Comparison of ENCODE assay signal across 14 cellular contexts in genomic region chr4:152956650-152957436, GRCh38. TPM values are rescaled to one million over a fixed set of nuclear protein-coding genes. Genes with fewer than 3 reads are reported as not detected.
DNase-seq lines count a peak whose midpoint lies in the region; ATAC-seq, FAIRE-seq and TF ChIP-seq lines count a peak whose summit lies in the region.
"Had no signal": no experiment of that assay in that cellular context is flagged by ENCODE, and none has a peak within 500 bp of the region (broad histone marks: within the 10 kb centered on the region; RNA-seq: fewer than 3 reads in every experiment).

No MANE protein-coding gene starts in this region.

- ATAC-seq in A549: peak; percentile 68 to 85; a peak in 4 of 6 replicates
- ATAC-seq: activated CD4-positive, alpha-beta T cell treated with anti-CD3 and anti-CD28 coated beads for 36 hours had no signal

- H3K36me3 ChIP-seq in esophagus muscularis mucosa (no peaks in the 10 kb centered on the region), mucosa of stomach (ENCODE audit: control insufficient read depth, insufficient read depth, low read length) (no peaks in the 10 kb centered on the region), prostate gland (no peaks in the 10 kb centered on the region), WERI-Rb-1 (peaks cover 58% of the 10 kb centered on the region)
- H3K36me3 ChIP-seq: sigmoid colon had no signal

- POLR2A ChIA-PET in A549 (lab: Yijun Ruan, JAX): no interaction called here

- H3K4me1 ChIP-seq in A549 (peaks cover 20% of the 10 kb centered on the region), esophagus muscularis mucosa (peaks cover 14 to 18% (median 16%) of the 10 kb centered on the region in 4 donors), mucosa of stomach (ENCODE audit: control insufficient read depth, insufficient read depth, low read length) (peaks cover 32% of the 10 kb centered on the region), prostate gland (replicated peaks) (peaks cover under 1% of the 10 kb centered on the region)
- H3K4me1 ChIP-seq: sigmoid colon had no signal

- no peaks in the 10 kb centered on the region for H3K27me3 ChIP-seq in esophagus muscularis mucosa
- no peaks in the 10 kb centered on the region for H3K27me3 ChIP-seq in mucosa of stomach (ENCODE audit: control insufficient read depth, insufficient read depth, low read length)
- H3K27me3 ChIP-seq in prostate gland (replicated peaks; ENCODE audit: insufficient read depth): no peaks in the 10 kb centered on the region
- H3K27me3 ChIP-seq in WERI-Rb-1 (ENCODE audit: insufficient read depth, low read depth, severe bottlenecking): no peaks in the 10 kb centered on the region
- H3K27me3 ChIP-seq: sigmoid colon had no signal

- 40% methylated on average over 7 of the region's 12 CpGs for WGBS in A549 (ENCODE audit: missing lambda C conversion rate)
- 60% methylated on average over 12 of the region's 12 CpGs for WGBS in esophagus muscularis mucosa
- WGBS in prostate gland: 67% methylated on average over 12 of the region's 12 CpGs

- H3K9me3 ChIP-seq in A549 (no peaks in the 10 kb centered on the region), esophagus muscularis mucosa (no peaks in the 10 kb centered on the region), mucosa of stomach (ENCODE audit: control insufficient read depth, low read length) (no peaks in the 10 kb centered on the region), prostate gland (no peaks in the 10 kb centered on the region), WERI-Rb-1 (ENCODE audit: severe bottlenecking) (no peaks in the 10 kb centered on the region)
- H3K9me3 ChIP-seq: sigmoid colon had no signal

- TF ChIP-seq RAD21 in A549 (conservative IDR thresholded peaks at IDR 0.05 in 1 of 2, IDR thresholded peaks at IDR 0.05 in 1 of 2): no peak

- H3K27ac ChIP-seq in A549 (peak overlapping the region; percentile 43 to 73; a peak in 4 of 6 replicates), esophagus muscularis mucosa (replicated peaks in 1 of 4) (peak overlapping the region; percentile 8 to 58 (median 40)), prostate gland (peak overlapping the region in 1 of 2 donors; percentile 29), WERI-Rb-1 (no peak overlapping the region; the same call in 1 of the 2 replicates)

- DNase-seq in A549 (ENCODE audit: low read depth in 1 of 2, low spot score in 1 of 2): peak in 1 of 2 experiments; percentile 37
- DNase-seq in LoVo (ENCODE audit: low spot score): peak; percentile 29
- no peak for DNase-seq in esophagus muscularis mucosa (ENCODE audit: extremely low spot score)
- no peak for DNase-seq in stimulated activated CD4-positive, alpha-beta T cell treated with anti-CD3 and anti-CD28 coated beads, Interleukin-2, amount 100 ng/mL, for 48 hours
- no peak for DNase-seq in NCI-H2227 (lab: John Stamatoyannopoulos, UW; ENCODE audit: unreplicated experiment)
- DNase-seq in prostate gland (ENCODE audit: low spot score): no peak
- DNase-seq in WERI-Rb-1: no peak
- DNase-seq: activated CD4-positive, alpha-beta T cell treated with anti-CD3 and anti-CD28 coated beads for 36 hours; effector memory CD4-positive, alpha-beta T cell; NCI-H2171 treated with DMSO at 0.1 percent for 48 hours; sigmoid colon had no signal

- intact Hi-C loops in esophagus muscularis mucosa (cut with DNase I) (no loop called here), prostate gland (cut with DNase I) (no loop called here)

- TF ChIP-seq EP300 in A549 (IDR thresholded peaks at IDR 0.05) (no peak), esophagus muscularis mucosa (IDR thresholded peaks at IDR 0.05) (no peak)

- peak overlapping the region; percentile 70 for H3K4me2 ChIP-seq in A549

- TF ChIP-seq CTCF in A549 (IDR thresholded peaks at IDR 0.05): no peak
- TF ChIP-seq CTCF in esophagus muscularis mucosa (IDR thresholded peaks at IDR 0.05): no peak
- no peak for TF ChIP-seq CTCF in prostate gland (IDR thresholded peaks at IDR 0.05)
- TF ChIP-seq CTCF in WERI-Rb-1 (IDR thresholded peaks at IDR 0.05; ENCODE audit: low read depth, low read length): no peak

- FAIRE-seq in A549 (lab: Jason Lieb, UNC): no peak
- FAIRE-seq: GM19239, keratinocyte had no signal

- CTCF ChIA-PET in A549 (lab: Yijun Ruan, JAX): interaction anchor here (0.6 kb wide), 1 partner anchor 171 kb away, joined by 4 read pairs; no protein-coding TSS in a partner anchor

- H3K4me3 ChIP-seq in A549: no peak overlapping the region
- no peak overlapping the region for H3K4me3 ChIP-seq in esophagus muscularis mucosa
- no peak overlapping the region for H3K4me3 ChIP-seq in mucosa of stomach (ENCODE audit: low read length)
- no peak overlapping the region for H3K4me3 ChIP-seq in prostate gland
- H3K4me3 ChIP-seq in WERI-Rb-1 (ENCODE audit: low read depth, low read length): no peak overlapping the region
- H3K4me3 ChIP-seq: sigmoid colon had no signal

- peak overlapping the region; percentile 4 for H3K9ac ChIP-seq in mucosa of stomach (ENCODE audit: low read length)

- TF ChIP-seq POLR2A in A549 (IDR thresholded peaks at IDR 0.05; ENCODE audit: low read length) (no peak), esophagus muscularis mucosa (IDR thresholded peaks at IDR 0.05; ENCODE audit: low read depth) (no peak), prostate gland (IDR thresholded peaks at IDR 0.05) (no peak)

TF ChIP-seq in A549, 52 proteins besides CTCF, POLR2A, EP300 and RAD21:
- TF ChIP-seq CHD2 (IDR thresholded peaks at IDR 0.05; ENCODE audit: low read length, partially characterized antibody) (no peak), FOXS1 (CRISPR knock-in tag; IDR thresholded peaks at IDR 0.05) (0 out of 2 replicates have a peak, but pooled peaks have one; percentile 37)
TF ChIP-seq in A549: peak in this region for 1.

RNA-seq across cellular contexts. Expression of gene FHDC1, which starts 20.7 kb away (rescaled TPM):
- polyA plus RNA-seq in A549 (2011; rRNA removed): 0.08 and 0.13 TPM in 2 replicates
- polyA plus RNA-seq in A549 (2012; cell fraction: cytosol; rRNA removed): 0.07 and 0.09 TPM in 2 replicates
- polyA plus RNA-seq in A549 (2012; cell fraction: nucleus; rRNA removed): 0.23 and 0.38 TPM in 2 replicates
- polyA plus RNA-seq in A549 (2017; fragmentation: RNase III; extraction: RNeasy Plus Mini Kit Qiagen cat#74134 plus additional on column Dnase treatment): 0.31 to 0.32 TPM (median 0.31 TPM) in 3 replicates
- polyA minus RNA-seq in A549 (2011; rRNA and poly(A)+ RNA removed): 0.08 and 0.10 TPM in 2 replicates
- total RNA-seq in esophagus muscularis mucosa: 1 to 10 TPM in 3 of 4 donors, under 1 TPM in 1; 0.83 to 2.1 (median 1.6) TPM
- 10 to 100 TPM; 11.0 to 15.3 TPM for total RNA-seq in prostate gland
